8 cellular contexts compared by ENCODE assay signal in the genomic region with DNA sequence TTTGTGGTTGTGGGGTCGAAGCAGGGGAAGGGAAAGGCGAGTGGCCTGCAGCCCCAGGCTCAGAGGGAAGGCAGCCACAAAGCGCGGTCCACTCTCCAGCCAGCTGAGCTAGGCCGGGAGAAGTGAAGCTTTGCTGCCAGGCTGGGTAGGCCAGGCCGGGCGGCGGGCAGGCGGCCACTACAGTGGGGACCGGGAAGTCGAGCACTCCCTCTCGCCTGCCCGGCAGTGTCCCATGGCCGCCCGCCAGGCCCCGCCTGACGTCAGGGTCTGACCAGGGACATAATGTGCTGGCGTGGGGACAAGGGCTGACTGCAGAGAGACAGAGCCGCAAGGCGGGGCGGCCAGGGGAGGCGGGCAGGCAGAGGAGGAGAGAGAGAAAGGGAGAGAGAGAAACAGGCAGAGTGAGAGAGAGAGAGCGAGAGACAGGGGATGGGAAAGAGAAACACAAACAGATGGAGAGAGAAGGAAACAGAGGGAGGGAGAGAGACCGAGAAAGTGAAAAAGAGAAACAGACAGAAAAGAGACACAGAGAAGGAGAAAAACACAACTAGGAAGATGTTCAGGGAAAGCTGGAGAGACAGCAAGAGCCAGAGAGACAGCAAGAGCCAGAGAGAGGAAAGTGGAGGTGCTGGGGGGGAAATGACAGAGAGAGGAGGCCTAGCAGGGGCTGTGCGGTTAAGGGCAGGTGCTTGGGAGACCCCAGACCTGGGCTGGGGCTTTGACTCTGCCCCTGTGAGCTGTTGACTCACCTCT.
DNase-seq lines count a peak whose midpoint lies in the region; ATAC-seq, FAIRE-seq and TF ChIP-seq lines count a peak whose summit lies in the region.

No MANE protein-coding gene starts in this region.

- no peaks in the 10 kb centered on the region for H3K4me1 ChIP-seq in GM12878 (ENCODE audit: control insufficient read depth, insufficient read depth, low read length)

- WGBS in GM12878 (ENCODE audit: insufficient coverage, insufficient replicate concordance, low lambda C conversion rate, missing lambda C conversion rate) = 58% methylated on average over 25 of the region's 25 CpGs

- no peaks in the 10 kb centered on the region; a peak in 1 of 4 replicates for H3K27me3 ChIP-seq in GM12878 (replicated peaks in 1 of 2; ENCODE audit: control insufficient read depth in 2 of 2, insufficient read depth in 2 of 2, low read length in 1 of 2)

- in situ Hi-C loops in GM12878 (cut with MboI) = no loop called here

- H3K4me3 ChIP-seq in GM12878 = no peak overlapping the region
- no peak overlapping the region for H3K4me3 ChIP-seq in skeletal muscle cell (ENCODE audit: low read depth, low read length)

- no peak for FAIRE-seq in GM12878 (lab: Jason Lieb, UNC)

- SMC1A ChIA-PET in GM12878 (lab: Charles Lee; ENCODE audit: uncharacterized antibody, unreplicated experiment) = interaction anchor here (1.0 kb wide), 1 partner anchor 12 kb away, joined by 5 read pairs; no protein-coding TSS in a partner anchor

- H3K4me2 ChIP-seq in GM12878 (ENCODE audit: control insufficient read depth, insufficient read depth) = no peak overlapping the region

- no peak overlapping the region for H2AFZ ChIP-seq in GM12878 (ENCODE audit: control insufficient read depth, low read depth, low read length)

- no peak for TF ChIP-seq POLR2A in GM12878 (IDR thresholded peaks at IDR 0.05; ENCODE audit: low read depth, low read length)

- TF ChIP-seq EP300 in GM12878 (IDR thresholded peaks at IDR 0.05; ENCODE audit: borderline replicate concordance in 1 of 2, control insufficient read depth in 1 of 2, low read depth in 2 of 2, low read length in 2 of 2) = no peak

- TF ChIP-seq RAD21 in GM12878 (IDR thresholded peaks at IDR 0.05; ENCODE audit: insufficient read depth, low read depth, low read length) = no peak

- DNase-seq in GOT3 (lab: John Stamatoyannopoulos, UW) (peak; percentile 52), GM12878 (ENCODE audit: low read depth, low spot score) (no peak), iPS-NIHi11 (ENCODE audit: low spot score) (peak; percentile 56), skeletal muscle cell (ENCODE audit: low read depth) (peak; percentile 97), NCI-H2107 treated with DMSO at 0.1 percent for 48 hours (lab: John Stamatoyannopoulos, UW; ENCODE audit: unreplicated experiment) (no peak)
- DNase-seq in activated naive CD4-positive, alpha-beta T cell treated with anti-CD3 and anti-CD28 coated beads, Interleukin-2, amount 50 U/mL, for 16 hours = no peak
- no peak for DNase-seq in activated CD4-positive, CD25-positive, alpha-beta regulatory T cell treated with anti-CD3 and anti-CD28 coated beads, Interleukin-2, amount 50 U/mL, for 72 hours

- no TSS peak for BruUV-seq in GM12878 (replicated peaks; lab: Mats Ljungman, UMichigan)

- CTCF ChIA-PET in GM12878 (lab: Yijun Ruan, JAX) = no interaction called here

- no peak overlapping the region for H3K27ac ChIP-seq in GM12878 (ENCODE audit: control insufficient read depth, insufficient read depth)

- no peaks in the 10 kb centered on the region for H3K36me3 ChIP-seq in GM12878 (ENCODE audit: control insufficient read depth in 2 of 2, insufficient read depth in 2 of 2, low read length in 1 of 2)

- no peaks in the 10 kb centered on the region for H3K79me2 ChIP-seq in GM12878 (ENCODE audit: control insufficient read depth, insufficient read depth, low read length)

- TF ChIP-seq CTCF in GM12878 (IDR thresholded peaks at IDR 0.05 in 2 of 3, conservative IDR thresholded peaks at IDR 0.05 in 1 of 3; ENCODE audit: control insufficient read depth in 2 of 3, extremely low read depth in 1 of 3, insufficient read depth in 1 of 3, low read depth in 3 of 3, low read length in 3 of 3) = no peak

- POLR2A ChIA-PET in GM12878 (lab: Charles Lee) = interaction anchor here (0.5 kb wide), 1 partner anchor 357 kb away, joined by 4 read pairs; no protein-coding TSS in a partner anchor

- ATAC-seq in GM12878 (no peak), GM18909 (IDR thresholded peaks at IDR 0.05; ENCODE audit: poor library complexity, unreplicated experiment) (no peak)

- H4K20me1 ChIP-seq in GM12878 (ENCODE audit: control insufficient read depth, insufficient read depth) = no peaks in the 10 kb centered on the region

- intact Hi-C loops in GM12878 (cut with micrococcal nuclease; ENCODE audit: unreplicated experiment) = no loop called here

- no peaks in the 10 kb centered on the region; the same call in 2 of the 3 replicates for H3K9me3 ChIP-seq in GM12878 (replicated peaks; ENCODE audit: control insufficient read depth, insufficient read depth, low read length)

- H3K9ac ChIP-seq in GM12878 (ENCODE audit: control insufficient read depth, insufficient read depth, low read length) = no peak overlapping the region

- RAD21 ChIA-PET in GM12878 (lab: Charles Lee; ENCODE audit: unreplicated experiment) = no interaction called here

TF ChIP-seq in GM12878, 131 proteins besides CTCF, POLR2A, EP300 and RAD21:
- TF ChIP-seq SREBF2 (IDR thresholded peaks at IDR 0.05; ENCODE audit: low read length) (no peak), FOXK2 (IDR thresholded peaks at IDR 0.05) (0 out of 2 replicates have a peak, but pooled peaks have one; percentile 34), KDM1A (IDR thresholded peaks at IDR 0.05; ENCODE audit: borderline replicate concordance) (no peak), YBX1 (IDR thresholded peaks at IDR 0.05) (no peak), CREB1 (IDR thresholded peaks at IDR 0.05; ENCODE audit: low read depth) (no peak), TARDBP (IDR thresholded peaks at IDR 0.05; ENCODE audit: borderline replicate concordance) (no peak), NR2C2 (IDR thresholded peaks at IDR 0.05; ENCODE audit: borderline replicate concordance, control insufficient read depth, insufficient read length, low read depth) (no peak), ZNF622 (IDR thresholded peaks at IDR 0.05) (no peak), WRNIP1 (IDR thresholded peaks at IDR 0.05; ENCODE audit: borderline replicate concordance, low read depth, low read length) (no peak), E2F8 (IDR thresholded peaks at IDR 0.05; ENCODE audit: low read depth, partially characterized antibody) (no peak), RUNX3 (IDR thresholded peaks at IDR 0.05; ENCODE audit: low read length) (no peak)
- TF ChIP-seq, protein P1, sequence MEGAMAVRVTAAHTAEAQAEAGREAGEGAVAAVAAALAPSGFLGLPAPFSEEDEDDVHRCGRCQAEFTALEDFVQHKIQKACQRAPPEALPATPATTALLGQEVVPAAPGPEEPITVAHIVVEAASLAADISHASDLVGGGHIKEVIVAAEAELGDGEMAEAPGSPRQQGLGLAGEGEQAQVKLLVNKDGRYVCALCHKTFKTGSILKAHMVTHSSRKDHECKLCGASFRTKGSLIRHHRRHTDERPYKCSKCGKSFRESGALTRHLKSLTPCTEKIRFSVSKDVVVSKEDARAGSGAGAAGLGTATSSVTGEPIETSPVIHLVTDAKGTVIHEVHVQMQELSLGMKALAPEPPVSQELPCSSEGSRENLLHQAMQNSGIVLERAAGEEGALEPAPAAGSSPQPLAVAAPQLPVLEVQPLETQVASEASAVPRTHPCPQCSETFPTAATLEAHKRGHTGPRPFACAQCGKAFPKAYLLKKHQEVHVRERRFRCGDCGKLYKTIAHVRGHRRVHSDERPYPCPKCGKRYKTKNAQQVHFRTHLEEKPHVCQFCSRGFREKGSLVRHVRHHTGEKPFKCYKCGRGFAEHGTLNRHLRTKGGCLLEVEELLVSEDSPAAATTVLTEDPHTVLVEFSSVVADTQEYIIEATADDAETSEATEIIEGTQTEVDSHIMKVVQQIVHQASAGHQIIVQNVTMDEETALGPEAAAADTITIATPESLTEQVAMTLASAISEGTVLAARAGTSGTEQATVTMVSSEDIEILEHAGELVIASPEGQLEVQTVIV (IDR thresholded peaks at IDR 0.05; ENCODE audit: borderline replicate concordance, partially characterized antibody) = peak; percentile 31

Comparison
In these comparisons a context has a peak if more than half of its experiments do, and no peak if none do; other contexts are left out.
1. DNase-seq: peak in GOT3 (single experiment), iPS-NIHi11 (single experiment) and skeletal muscle cell (single experiment); none in GM12878 (single experiment), NCI-H2107 treated with DMSO at 0.1 percent for 48 hours (single experiment), activated naive CD4-positive, alpha-beta T cell treated with anti-CD3 and anti-CD28 coated beads, Interleukin-2, amount 50 U/mL, for 16 hours (single experiment) and activated CD4-positive, CD25-positive, alpha-beta regulatory T cell treated with anti-CD3 and anti-CD28 coated beads, Interleukin-2, amount 50 U/mL, for 72 hours (single experiment).